18 cellular contexts compared by ENCODE assay signal in genomic region chr10:97228775-97229157, GRCh38. TPM values are rescaled to one million over a fixed set of nuclear protein-coding genes. Genes with fewer than 3 reads are reported as not detected.
DNase-seq lines count a peak whose midpoint lies in the region; ATAC-seq and TF ChIP-seq lines count a peak whose summit lies in the region.
"Had no signal": no experiment of that assay in that cellular context is flagged by ENCODE, and none has a peak within 500 bp of the region (broad histone marks: within the 10 kb centered on the region; RNA-seq: fewer than 3 reads in every experiment).

No MANE protein-coding gene starts in this region.

- H3K4me1 ChIP-seq in ACC112 (ENCODE audit: control insufficient read depth, insufficient read depth, low read length, unreplicated experiment) (peaks cover 31% of the 10 kb centered on the region), SJSA1 (replicated peaks) (peaks cover 16% of the 10 kb centered on the region), osteoblast (ENCODE audit: insufficient read depth, low read length) (peaks cover 28% of the 10 kb centered on the region)

- DNase-seq in SJSA1 (ENCODE audit: low read depth in 1 of 2, low spot score in 2 of 2): no peak
- peak; percentile 1 for DNase-seq in kidney tubule cell (ENCODE audit: low spot score)
- no peak for DNase-seq in osteoblast (ENCODE audit: insufficient read length, low spot score, missing footprints)
- DNase-seq in left colon: no peak
- DNase-seq in NCI-H82 (lab: John Stamatoyannopoulos, UW): no peak
- DNase-seq: 8988T; CD4-positive, CD25-positive, alpha-beta regulatory T cell; MM.1S; NCI-H2029 treated with DMSO at 0.1 percent for 48 hours; NCI-H526 treated with DMSO at 0.1 percent for 48 hours; SHP77 had no signal

- TF ChIP-seq CTCF in osteoblast (IDR thresholded peaks at IDR 0.05; ENCODE audit: extremely low read depth, low read depth, low read length): no peak

- H3K27me3 ChIP-seq in ACC112 (ENCODE audit: insufficient read depth, low read length): no peaks in the 10 kb centered on the region
- no peaks in the 10 kb centered on the region for H3K27me3 ChIP-seq in SJSA1 (replicated peaks)
- H3K27me3 ChIP-seq in osteoblast (ENCODE audit: insufficient read depth, low read length): no peaks in the 10 kb centered on the region
- H3K27me3 ChIP-seq: BLaER1 had no signal

- H3K27ac ChIP-seq in ACC112 (ENCODE audit: low read depth, low read length): peak overlapping the region; percentile 71; the same call in 1 of the 2 replicates
- H3K27ac ChIP-seq in SJSA1: peak overlapping the region; percentile 33; the same call in 1 of the 2 replicates
- H3K27ac ChIP-seq in osteoblast (ENCODE audit: low read depth, low read length): peak overlapping the region; percentile 49
- H3K27ac ChIP-seq: BLaER1, KMS-11, RWPE1 had no signal

- no peaks in the 10 kb centered on the region for H3K36me3 ChIP-seq in ACC112 (ENCODE audit: insufficient read depth, low read length)
- H3K36me3 ChIP-seq in SJSA1: peaks cover 20% of the 10 kb centered on the region
- H3K36me3 ChIP-seq in osteoblast (ENCODE audit: insufficient read depth, low read length): peaks cover 5% of the 10 kb centered on the region

- no peaks in the 10 kb centered on the region for H4K20me1 ChIP-seq in osteoblast (ENCODE audit: insufficient read depth, low read length)

- H3K4me3 ChIP-seq in ACC112 (ENCODE audit: low read depth, low read length) (no peak overlapping the region), SJSA1 (no peak overlapping the region), osteoblast (ENCODE audit: insufficient read depth, low read length) (no peak overlapping the region)
- H3K4me3 ChIP-seq: BLaER1 had no signal

- intact Hi-C loops in left colon (cut with DNase I, micrococcal nuclease): no loop called here

- H3K4me1 Mint-ChIP-seq in activated T-helper 17 cell treated with anti-CD3 and anti-CD28 coated beads, Interleukin-2, amount 50 U/mL, for 72 hours: peaks cover 11% of the 10 kb centered on the region

- no peak overlapping the region for H3K27ac Mint-ChIP-seq in activated T-helper 17 cell treated with anti-CD3 and anti-CD28 coated beads, Interleukin-2, amount 50 U/mL, for 72 hours
- H3K27ac Mint-ChIP-seq: IgD-negative memory B cell had no signal

- no peak for ATAC-seq in HG02798 (IDR thresholded peaks at IDR 0.05; ENCODE audit: poor library complexity, unreplicated experiment)
- no peak for ATAC-seq in left colon
- ATAC-seq in activated T-helper 17 cell treated with anti-CD3 and anti-CD28 coated beads, Interleukin-2, amount 50 U/mL, for 72 hours (replicated peaks): no peak

- H3K27me3 Mint-ChIP-seq in activated T-helper 17 cell treated with anti-CD3 and anti-CD28 coated beads, Interleukin-2, amount 50 U/mL, for 72 hours: no peaks in the 10 kb centered on the region
- H3K27me3 Mint-ChIP-seq: CD4-positive, CD25-positive, alpha-beta regulatory T cell; IgD-negative memory B cell had no signal

- H3K9me3 ChIP-seq in SJSA1 (replicated peaks) (no peaks in the 10 kb centered on the region), osteoblast (ENCODE audit: low read depth, low read length) (no peaks in the 10 kb centered on the region)
- H3K9me3 ChIP-seq: BLaER1 had no signal

- H3K4me3 Mint-ChIP-seq in activated T-helper 17 cell treated with anti-CD3 and anti-CD28 coated beads, Interleukin-2, amount 50 U/mL, for 72 hours: no peak overlapping the region
- H3K4me3 Mint-ChIP-seq: CD4-positive, CD25-positive, alpha-beta regulatory T cell; IgD-negative memory B cell had no signal

- peaks cover 86% of the 10 kb centered on the region for H3K36me3 Mint-ChIP-seq in activated T-helper 17 cell treated with anti-CD3 and anti-CD28 coated beads, Interleukin-2, amount 50 U/mL, for 72 hours (ENCODE audit: low read depth)

- H3K9me3 Mint-ChIP-seq in activated T-helper 17 cell treated with anti-CD3 and anti-CD28 coated beads, Interleukin-2, amount 50 U/mL, for 72 hours: no peaks in the 10 kb centered on the region
- H3K9me3 Mint-ChIP-seq: CD4-positive, CD25-positive, alpha-beta regulatory T cell; IgD-negative memory B cell had no signal

- no peak overlapping the region for H2AFZ ChIP-seq in ACC112 (ENCODE audit: low read length, unreplicated experiment)
- H2AFZ ChIP-seq in osteoblast (ENCODE audit: low read length): no peak overlapping the region

- H3K79me2 ChIP-seq in ACC112 (ENCODE audit: control insufficient read depth, insufficient read depth, low read length, unreplicated experiment) (no peaks in the 10 kb centered on the region), osteoblast (ENCODE audit: insufficient read depth, low read length) (no peaks in the 10 kb centered on the region)

- no peak overlapping the region for H3K4me2 ChIP-seq in osteoblast (ENCODE audit: insufficient read depth, low read length)
- H3K4me2 ChIP-seq: BLaER1, KMS-11 had no signal

RNA-seq across cellular contexts. Expression of gene SLIT1, which starts 43.0 kb away (rescaled TPM):
- not detected in 2 replicates for total RNA-seq in SJSA1 (2014; rRNA removed; shearing (Covaris generic))
- total RNA-seq in osteoblast: under 0.01 TPM in 1 of 2 replicates, not detected in the other
- total RNA-seq in left colon: under 1 TPM; 0.06 to 0.25 TPM
- 1 to 10 TPM in 1 of 2 donors, under 1 TPM in 1; 0.56 to 2.0 TPM for total RNA-seq in activated T-helper 17 cell treated with anti-CD3 and anti-CD28 coated beads, Interleukin-2, amount 50 U/mL, for 72 hours
